ENCODE assay signal across 9 cellular contexts in genomic region chr19:658916-659839, GRCh38. TPM values are rescaled to one million over a fixed set of nuclear protein-coding genes. Genes with fewer than 3 reads are reported as not detected.
DNase-seq lines count a peak whose midpoint lies in the region; ATAC-seq lines count a peak whose summit lies in the region.
"Had no signal": no experiment of that assay in that cellular context is flagged by ENCODE, and none has a peak within 500 bp of the region (broad histone marks: within the 10 kb centered on the region; RNA-seq: fewer than 3 reads in every experiment).

No MANE protein-coding gene starts in this region.

- DNase-seq in MV-4-11 (lab: John Stamatoyannopoulos, UW) (peak; percentile 50), activated gamma-delta T cell (lab: John Stamatoyannopoulos, UW) (peak; percentile 85), left cardiac atrium (peak; percentile 79), midbrain (lab: John Stamatoyannopoulos, UW) (no peak), HAP-1 (ENCODE audit: low spot score in 2 of 2) (no peak), NCI-H446 treated with DMSO at 0.1 percent for 48 hours (lab: John Stamatoyannopoulos, UW) (no peak), NCI-H748 treated with DMSO at 0.1 percent for 48 hours (lab: John Stamatoyannopoulos, UW) (no peak)
- peak; percentile 30 for DNase-seq in stimulated activated naive CD8-positive, alpha-beta T cell treated with anti-CD3 and anti-CD28 coated beads, Interleukin-15, Interleukin-2, amounts not matched to agents 100 U/mL and 50 U/mL, for 24 hours

- H3K27me3 ChIP-seq in HAP-1 (ENCODE audit: low read depth): no peaks in the 10 kb centered on the region

- in situ Hi-C loops in HAP-1 (cut with MboI; ENCODE audit: low sequenced_read_pairs): no loop called here

- no peak overlapping the region for H3K4me3 ChIP-seq in HAP-1

- H3K9me3 ChIP-seq in HAP-1: no peaks in the 10 kb centered on the region

- intact Hi-C loops in left cardiac atrium (cut with DNase I): no loop called here

- peak; percentile 54 to 61 for ATAC-seq in left cardiac atrium
- ATAC-seq in stimulated activated naive CD8-positive, alpha-beta T cell treated with anti-CD3 and anti-CD28 coated beads, Interleukin-15, Interleukin-2, amounts not matched to agents 100 U/mL and 50 U/mL, for 24 hours: no peak

- peaks cover 12% of the 10 kb centered on the region for H3K4me1 ChIP-seq in HAP-1

- H3K36me3 ChIP-seq in HAP-1 (replicated peaks): peaks cover 65% of the 10 kb centered on the region

RNA-seq across cellular contexts. Expression of gene RNF126, which starts 3.8 kb away (rescaled TPM):
- total RNA-seq in left cardiac atrium: 10 to 100 TPM; 19.2 to 35.9 TPM

RNA-seq across cellular contexts. Expression of gene FSTL3, which starts 17.0 kb away (rescaled TPM):
- 100 to 1,000 TPM in 1 of 2 donors, 10 to 100 TPM in 1; 33.5 to 118 TPM for total RNA-seq in left cardiac atrium

RNA-seq across cellular contexts. Expression of gene FGF22, which starts 19.5 kb away (rescaled TPM):
- under 1 TPM in 1 of 2 donors, not detected in 1; 0.44 TPM for total RNA-seq in left cardiac atrium
- total RNA-seq: kidney epithelial cell had no signal

RNA-seq across cellular contexts. Expression of gene POLRMT, which starts 25.8 kb away (rescaled TPM):
- total RNA-seq in left cardiac atrium: 10 to 100 TPM; 33.7 to 43.6 TPM

RNA-seq across cellular contexts. Expression of gene PRSS57, which starts 36.1 kb away (rescaled TPM):
- not detected for total RNA-seq in left cardiac atrium
- total RNA-seq: kidney epithelial cell had no signal

Comparison
In these comparisons a context has a peak if more than half of its experiments do, and no peak if none do; other contexts are left out.
1. DNase-seq: peak in MV-4-11 (single experiment), activated gamma-delta T cell (single experiment), left cardiac atrium (single experiment) and stimulated activated naive CD8-positive, alpha-beta T cell treated with anti-CD3 and anti-CD28 coated beads, Interleukin-15, Interleukin-2, amounts not matched to agents 100 U/mL and 50 U/mL, for 24 hours (single experiment); none in midbrain (single experiment), HAP-1 (0 of 2), NCI-H446 treated with DMSO at 0.1 percent for 48 hours (single experiment) and NCI-H748 treated with DMSO at 0.1 percent for 48 hours (single experiment).